Comparison of ENCODE assay signal across 8 cellular contexts in genomic region chr10:13347235-13348156, GRCh38. TPM values are rescaled to one million over a fixed set of nuclear protein-coding genes. Genes with fewer than 3 reads are reported as not detected.
DNase-seq lines count a peak whose midpoint lies in the region; ATAC-seq, FAIRE-seq and TF ChIP-seq lines count a peak whose summit lies in the region.

No MANE protein-coding gene starts in this region.

- H3K4me3 ChIP-seq in neuronal stem cell (ENCODE audit: low read length in 2 of 2) = peak overlapping the region; percentile 74 to 96
- peak overlapping the region; percentile 67 to 79 (median 72) for H3K4me3 ChIP-seq in subcutaneous abdominal adipose tissue (ENCODE audit: low read depth in 1 of 5, low read length in 5 of 5)

- H3K27ac ChIP-seq in neuronal stem cell (replicated peaks; ENCODE audit: low read length) (peak overlapping the region; percentile 87), subcutaneous abdominal adipose tissue (ENCODE audit: low read depth, low read length) (peak overlapping the region; percentile 87)

- peak overlapping the region; percentile 40 for H2BK120ac ChIP-seq in neuronal stem cell (ENCODE audit: low read depth, low read length)

- peak overlapping the region; percentile 85 for H3K4me2 ChIP-seq in neuronal stem cell (ENCODE audit: insufficient read depth, low read length, poor library complexity, severe bottlenecking)

- no peak overlapping the region for H4K91ac ChIP-seq in neuronal stem cell (ENCODE audit: low read depth, low read length, poor library complexity)

- FAIRE-seq in frontal cortex (lab: Jason Lieb, UNC) = no peak

- H3K9ac ChIP-seq in neuronal stem cell (ENCODE audit: low read depth, low read length, poor library complexity) (peak overlapping the region; percentile 86), subcutaneous abdominal adipose tissue (ENCODE audit: low read length in 5 of 5) (peak overlapping the region in 4 of 5 donors; percentile 81 to 87 (median 86))

- no peak overlapping the region for H3K23ac ChIP-seq in neuronal stem cell (ENCODE audit: low read depth, low read length, poor library complexity)

- H3K9me3 Mint-ChIP-seq in Calu3 (ENCODE audit: low read depth, unreplicated experiment) = no peaks in the 10 kb centered on the region

- H3K4me1 ChIP-seq in neuronal stem cell (ENCODE audit: control insufficient read depth in 2 of 2, insufficient read depth in 1 of 2, low read depth in 1 of 2, low read length in 2 of 2) = peaks cover 12 to 21% of the 10 kb centered on the region in 2 donors
- H3K4me1 ChIP-seq in subcutaneous abdominal adipose tissue (ENCODE audit: control insufficient read depth in 5 of 5, insufficient read depth in 5 of 5, low read length in 5 of 5) = peaks cover 8 to 44% (median 41%) of the 10 kb centered on the region in 5 donors

- no peak overlapping the region for H2BK12ac ChIP-seq in neuronal stem cell (ENCODE audit: low read length)

- TF ChIP-seq CTCF in Calu3 (IDR thresholded peaks at IDR 0.05; ENCODE audit: unreplicated experiment) = no peak

- H3K9me3 ChIP-seq in neuronal stem cell (replicated peaks in 1 of 2; ENCODE audit: control insufficient read depth in 2 of 2, insufficient read depth in 1 of 2, low read depth in 1 of 2, low read length in 2 of 2) (peaks cover 0 to 4% of the 10 kb centered on the region in 2 donors), subcutaneous abdominal adipose tissue (ENCODE audit: control insufficient read depth in 5 of 5, low read length in 5 of 5) (no peaks in the 10 kb centered on the region)

- DNase-seq in Calu3 (peak; percentile 80), HuH-7 (ENCODE audit: low spot score) (peak; percentile 76), SHP77 treated with DMSO at 0.1 percent for 48 hours (lab: John Stamatoyannopoulos, UW) (peak; percentile 53), frontal cortex (ENCODE audit: low spot score in 2 of 2) (peak; percentile 85 to 94), neuronal stem cell (ENCODE audit: low spot score) (peak; percentile 76)
- DNase-seq in activated naive CD4-positive, alpha-beta T cell (lab: John Stamatoyannopoulos, UW) = peak; percentile 37 to 80 (median 66)

- peak overlapping the region; percentile 79 for H3K4me3 Mint-ChIP-seq in Calu3 (ENCODE audit: low read depth, unreplicated experiment)

- H2AK5ac ChIP-seq in neuronal stem cell (ENCODE audit: low read depth, low read length) = peak overlapping the region; percentile 94

- no peaks in the 10 kb centered on the region for H3K4me1 Mint-ChIP-seq in Calu3 (ENCODE audit: low read depth, unreplicated experiment)

- H3K36me3 ChIP-seq in neuronal stem cell (replicated peaks in 1 of 2; ENCODE audit: control insufficient read depth in 2 of 2, insufficient read depth in 2 of 2, low read length in 2 of 2) (peaks cover 6 to 33% of the 10 kb centered on the region in 2 donors), subcutaneous abdominal adipose tissue (ENCODE audit: control insufficient read depth in 5 of 5, insufficient read depth in 5 of 5, low read length in 5 of 5) (peaks cover 0 to 7% (median 0%) of the 10 kb centered on the region in 5 donors)

- no CpG with 5 or more reads among the region's 145 CpGs for WGBS in neuronal stem cell (ENCODE audit: extremely low coverage in 2 of 2, insufficient read length in 2 of 2, insufficient replicate concordance in 1 of 2), 2 donors

- no TSS peak for BruUV-seq in Calu3 (replicated peaks; lab: Mats Ljungman, UMichigan)

- no peak overlapping the region for H4K8ac ChIP-seq in neuronal stem cell (ENCODE audit: low read depth, low read length)

- peaks cover 45% of the 10 kb centered on the region for H3K36me3 Mint-ChIP-seq in Calu3 (ENCODE audit: insufficient read depth, unreplicated experiment)

- peak overlapping the region; percentile 79 for H2AFZ ChIP-seq in neuronal stem cell (ENCODE audit: low read length)

- H3K18ac ChIP-seq in neuronal stem cell (ENCODE audit: low read length) = peak overlapping the region; percentile 95

- H3K27me3 ChIP-seq in neuronal stem cell (ENCODE audit: control insufficient read depth in 3 of 3, insufficient read depth in 3 of 3, low read depth in 1 of 3, low read length in 3 of 3) (peaks cover 4 to 35% (median 4%) of the 10 kb centered on the region in 3 experiments), subcutaneous abdominal adipose tissue (ENCODE audit: control insufficient read depth in 5 of 5, insufficient read depth in 4 of 5, low read length in 5 of 5) (peaks cover 7 to 14% (median 12%) of the 10 kb centered on the region in 5 donors)

- no peak overlapping the region for H3K14ac ChIP-seq in neuronal stem cell (ENCODE audit: low read length)

- H3K79me1 ChIP-seq in neuronal stem cell (ENCODE audit: low read depth, low read length) = no peaks in the 10 kb centered on the region

- peaks cover 12% of the 10 kb centered on the region for H3K27me3 Mint-ChIP-seq in Calu3 (ENCODE audit: unreplicated experiment)

- H2BK15ac ChIP-seq in neuronal stem cell (ENCODE audit: low read length) = no peak overlapping the region

- H3K27ac Mint-ChIP-seq in Calu3 (ENCODE audit: unreplicated experiment) = no peak overlapping the region

- intact Hi-C loops in Calu3 (cut with micrococcal nuclease; ENCODE audit: unreplicated experiment) = no loop called here

- ATAC-seq in GM21390 (IDR thresholded peaks at IDR 0.05; ENCODE audit: unreplicated experiment) = peak; percentile 48

- no peak overlapping the region for H3K4ac ChIP-seq in neuronal stem cell (ENCODE audit: low read length)

- peak overlapping the region; percentile 58 for H2BK5ac ChIP-seq in neuronal stem cell (ENCODE audit: low read length)

- CTCF ChIA-PET in Calu3 (lab: Charles Lee) = no interaction called here

RNA-seq across cellular contexts. Expression of gene SEPHS1, which starts 0.6 kb away (rescaled TPM):
- total RNA-seq in Calu3 (2022) (50.1 and 61.8 TPM in 2 replicates), frontal cortex (38.7 TPM)
- polyA plus RNA-seq in neuronal stem cell (2013, experiment 1 of 2) = 56.0 TPM
- 55.4 TPM for polyA plus RNA-seq in neuronal stem cell (2013, experiment 2 of 2)

RNA-seq across cellular contexts. Expression of gene PHYH, which starts 47.6 kb away (rescaled TPM):
- total RNA-seq in Calu3 (2022) (26.7 and 30.4 TPM in 2 replicates), frontal cortex (27.3 TPM)
- 27.5 TPM for polyA plus RNA-seq in neuronal stem cell (2013, experiment 1 of 2)
- polyA plus RNA-seq in neuronal stem cell (2013, experiment 2 of 2) = 27.6 TPM

Comparison
In these comparisons a context has a peak if more than half of its experiments do, and no peak if none do; other contexts are left out.
1. Peak in every context shown above with its lines: DNase-seq, ATAC-seq, H3K4me3 ChIP-seq and H3K27ac ChIP-seq.